19 cellular contexts compared by ENCODE assay signal in the genomic region with DNA sequence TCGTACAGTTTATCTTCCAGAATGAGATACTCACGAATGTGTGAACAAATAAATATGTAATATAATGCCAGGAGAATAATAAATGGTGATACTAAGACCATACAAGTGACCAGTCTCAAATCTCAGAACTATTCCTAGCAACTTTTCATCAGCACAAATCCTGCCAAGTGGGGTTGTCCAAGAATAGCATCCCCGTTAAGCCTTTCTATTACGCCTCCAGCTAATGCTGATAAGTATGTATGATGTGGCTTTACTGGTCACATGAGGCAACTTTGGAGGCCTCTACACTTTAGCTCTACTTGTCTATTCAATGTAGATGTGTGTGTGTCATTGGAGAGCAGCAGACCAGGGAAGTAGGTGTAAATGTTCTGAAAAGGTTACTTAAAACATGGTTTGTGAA.
"Had no signal": no experiment of that assay in that cellular context is flagged by ENCODE, and none has a peak within 500 bp of the region (broad histone marks: within the 10 kb centered on the region; RNA-seq: fewer than 3 reads in every experiment).

No MANE protein-coding gene starts in this region.

- H3K9me3 ChIP-seq: colonic mucosa, esophagus squamous epithelium, spleen, thoracic aorta, vagina had no signal

- H3K4me3 ChIP-seq: colonic mucosa, dorsolateral prefrontal cortex, esophagus squamous epithelium, spleen, thoracic aorta, vagina had no signal

- H3K27me3 ChIP-seq: colonic mucosa, dorsolateral prefrontal cortex, esophagus squamous epithelium, spleen, vagina had no signal

- H3K36me3 ChIP-seq: colonic mucosa, esophagus squamous epithelium, spleen, thoracic aorta, vagina had no signal

- H3K27ac ChIP-seq: colonic mucosa, dorsolateral prefrontal cortex, esophagus squamous epithelium, parathyroid adenoma, spleen, thoracic aorta, vagina had no signal

- DNase-seq: activated CD4-positive, alpha-beta T cell treated with anti-CD3 and anti-CD28 coated beads, Interleukin-2, amount 50 U/mL, for 4 hours; activated CD8-positive, alpha-beta memory T cell treated with anti-CD3 and anti-CD28 coated beads for 24 hours; activated CD8-positive, alpha-beta memory T cell treated with anti-CD3 and anti-CD28 coated beads, Interleukin-2, amount 50 U/mL, for 4 hours; activated T-cell treated with anti-CD3 and anti-CD28 coated beads, Interleukin-2, amount 50 U/mL, for 24 hours; colonic mucosa; dorsolateral prefrontal cortex; esophagus squamous epithelium; immature natural killer cell; nucleus accumbens; spleen; stimulated activated CD4-positive, alpha-beta T cell treated with anti-CD3 and anti-CD28 coated beads, Interleukin-4, amount 100 ng/mL, for 24 hours; stimulated activated naive CD4-positive, alpha-beta T cell treated with Interleukin-2 at 50 U/mL for 16 hours; T-cell had no signal

- ATAC-seq: activated naive CD4-positive, alpha-beta T cell treated with anti-CD3 and anti-CD28 coated beads, Interleukin-2, amount 50 U/mL, for 72 hours; activated T-helper 17 cell treated with anti-CD3 and anti-CD28 coated beads, Interleukin-2, amount 50 U/mL, for 72 hours; T-cell; WTC11 had no signal

- H3K4me1 ChIP-seq: colonic mucosa, esophagus squamous epithelium, parathyroid adenoma, spleen, vagina had no signal
